Comparison of ENCODE assay signal across 11 cellular contexts in the genomic region with DNA sequence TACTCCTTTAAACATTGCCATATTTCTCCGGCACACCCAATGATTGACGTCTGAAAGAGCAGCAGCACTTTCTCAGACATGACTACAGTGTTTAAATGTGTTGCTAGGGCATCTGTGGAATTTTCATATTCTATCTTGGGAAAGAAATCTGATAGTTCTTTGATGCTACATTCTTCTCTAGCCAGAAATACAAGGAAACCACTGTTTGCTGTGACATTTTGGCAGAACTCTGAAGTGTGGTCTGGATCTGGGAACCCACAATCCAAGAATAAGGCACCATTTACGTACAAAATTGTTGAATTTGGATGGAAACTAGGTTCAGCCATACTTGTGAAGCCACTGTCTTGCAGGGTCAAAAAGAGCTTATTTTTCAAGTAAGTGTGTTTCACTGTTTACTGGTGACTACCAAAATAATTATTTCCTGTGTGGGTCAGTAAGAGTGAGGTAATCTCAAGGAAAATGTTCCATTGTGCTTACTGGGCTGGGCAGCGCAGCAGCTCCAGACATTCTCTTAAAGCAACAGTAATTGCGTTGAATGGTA. TPM values are rescaled to one million over a fixed set of nuclear protein-coding genes. Genes with fewer than 3 reads are reported as not detected.
DNase-seq lines count a peak whose midpoint lies in the region; ATAC-seq, FAIRE-seq and TF ChIP-seq lines count a peak whose summit lies in the region.
"Had no signal": no experiment of that assay in that cellular context is flagged by ENCODE, and none has a peak within 500 bp of the region (broad histone marks: within the 10 kb centered on the region; RNA-seq: fewer than 3 reads in every experiment).

No MANE protein-coding gene starts in this region.

- peak; percentile 90 for DNase-seq in HT1080 (ENCODE audit: low read depth)
- DNase-seq in breast epithelium (ENCODE audit: low spot score in 2 of 2), result no peak
- DNase-seq in kidney, result no peak
- DNase-seq in SHP77 (lab: John Stamatoyannopoulos, UW), result no peak
- DNase-seq in GM13976 (ENCODE audit: low spot score), result no peak
- DNase-seq in DMS79 (lab: John Stamatoyannopoulos, UW), result no peak
- DNase-seq: activated CD8-positive, alpha-beta memory T cell treated with anti-CD3 and anti-CD28 coated beads, Interleukin-2, amount 10 ng/mL, durations not matched to agents 7 days and 5 days; GDM1; stimulated activated CD4-positive, alpha-beta T cell treated with anti-CD3 and anti-CD28 coated beads, Interleukin-12 subunit alpha, Interleukin-12 subunit beta, amount 100 ng/mL, for 4 hours had no signal

- H3K9me3 ChIP-seq in breast epithelium (no peaks in the 10 kb centered on the region), kidney (ENCODE audit: control insufficient read depth in 1 of 2, low read length in 2 of 2) (no peaks in the 10 kb centered on the region), subcutaneous abdominal adipose tissue (ENCODE audit: control insufficient read depth in 5 of 5, low read length in 5 of 5) (no peaks in the 10 kb centered on the region)

- no peak for FAIRE-seq in kidney (lab: Jason Lieb, UNC)

- H3K4me1 ChIP-seq in breast epithelium, result peaks cover 11 to 18% of the 10 kb centered on the region in 2 donors
- H3K4me1 ChIP-seq in kidney (ENCODE audit: control insufficient read depth in 1 of 2, insufficient read depth in 1 of 2, low read depth in 1 of 2, low read length in 2 of 2), result peaks cover 22 to 30% of the 10 kb centered on the region in 2 donors
- peaks cover 7 to 74% (median 60%) of the 10 kb centered on the region in 5 donors for H3K4me1 ChIP-seq in subcutaneous abdominal adipose tissue (ENCODE audit: control insufficient read depth in 5 of 5, insufficient read depth in 5 of 5, low read length in 5 of 5)

- peak overlapping the region in 1 of 2 donors; percentile 29 for H3K9ac ChIP-seq in kidney (ENCODE audit: low read length in 2 of 2)
- no peak overlapping the region for H3K9ac ChIP-seq in subcutaneous abdominal adipose tissue (ENCODE audit: low read length in 5 of 5)

- H3K4me3 ChIP-seq in breast epithelium (no peak overlapping the region), kidney (ENCODE audit: low read length in 2 of 2) (no peak overlapping the region), subcutaneous abdominal adipose tissue (ENCODE audit: low read depth in 1 of 5, low read length in 5 of 5) (no peak overlapping the region)

- intact Hi-C loops in breast epithelium (cut with DNase I; ENCODE audit: low total_unique reads) (no loop called here), kidney (cut with DNase I) (no loop called here)

- H3K36me3 ChIP-seq in breast epithelium (no peaks in the 10 kb centered on the region), kidney (ENCODE audit: control insufficient read depth in 1 of 2, insufficient read depth in 2 of 2, low read length in 2 of 2) (no peaks in the 10 kb centered on the region), subcutaneous abdominal adipose tissue (ENCODE audit: control insufficient read depth in 5 of 5, insufficient read depth in 5 of 5, low read length in 5 of 5) (no peaks in the 10 kb centered on the region)

- ATAC-seq in GM21447 (IDR thresholded peaks at IDR 0.05; ENCODE audit: unreplicated experiment), result no peak
- ATAC-seq: activated CD8-positive, alpha-beta memory T cell treated with anti-CD3 and anti-CD28 coated beads, Interleukin-2, amount 10 ng/mL, durations not matched to agents 7 days and 5 days had no signal

- no peak for TF ChIP-seq CTCF in breast epithelium (IDR thresholded peaks at IDR 0.05)
- TF ChIP-seq CTCF in kidney (IDR thresholded peaks at IDR 0.05; ENCODE audit: borderline replicate concordance, extremely low read depth, insufficient read depth), result no peak
- TF ChIP-seq CTCF in GM13976 (IDR thresholded peaks at IDR 0.05; ENCODE audit: borderline replicate concordance, control extremely low read depth, extremely low read depth, insufficient read depth, missing control alignments), result no peak

- TF ChIP-seq POLR2A in breast epithelium (IDR thresholded peaks at IDR 0.05), result no peak

- peak overlapping the region; percentile 81 to 91 for H3K27ac ChIP-seq in breast epithelium
- peak overlapping the region; percentile 82 for H3K27ac ChIP-seq in kidney (ENCODE audit: low read depth in 2 of 2, low read length in 2 of 2)
- peak overlapping the region; percentile 72 for H3K27ac ChIP-seq in subcutaneous abdominal adipose tissue (ENCODE audit: low read depth, low read length)

- in situ Hi-C loops in GM13976 (cut with MboI; ENCODE audit: low sequenced_read_pairs, unreplicated experiment), result no loop called here

- no peaks in the 10 kb centered on the region for H3K27me3 ChIP-seq in breast epithelium
- no peaks in the 10 kb centered on the region for H3K27me3 ChIP-seq in subcutaneous abdominal adipose tissue (ENCODE audit: control insufficient read depth in 5 of 5, insufficient read depth in 4 of 5, low read length in 5 of 5)

RNA-seq across cellular contexts. Expression of a gene that starts 21.3 kb away (rescaled TPM):
- 0.03 TPM in 1 of 2 replicates, not detected in the other for total RNA-seq in HT1080 (2014; rRNA removed; shearing (Covaris generic))
- polyA plus RNA-seq in HT1080 (2015; cell fraction: cytosol; rRNA removed), result 0.06 and 0.26 TPM in 2 replicates
- polyA plus RNA-seq in HT1080 (2015; cell fraction: nucleus; rRNA removed), result 0.06 TPM in 1 of 2 replicates, not detected in the other
- total RNA-seq in breast epithelium, result 1 to 10 TPM; 2.2 to 4.2 (median 2.9) TPM
- total RNA-seq in kidney, result 4.7 TPM
- polyA plus RNA-seq in kidney (ENCODE audit: insufficient read depth, low read depth, low replicate concordance), result 0.37 TPM
